In genomic region chr5:138884094-138884493, GRCh38 we compare ENCODE assay signal across 2 cellular contexts.
TF ChIP-seq lines count a peak whose summit lies in the region.

No MANE protein-coding gene starts in this region.

TF ChIP-seq in GM23338, 12 proteins besides CTCF, POLR2A, EP300 and RAD21:
- no peak for TF ChIP-seq ZNF331 (CRISPR knock-in tag; IDR thresholded peaks at IDR 0.05; ENCODE audit: low read depth)
- TF ChIP-seq NANOG (IDR thresholded peaks at IDR 0.05; ENCODE audit: borderline replicate concordance): 0 out of 2 replicates have a peak, but pooled peaks have one; percentile 6

TF ChIP-seq in H1, 55 proteins besides CTCF, POLR2A, EP300 and RAD21:
- TF ChIP-seq YY1 (IDR thresholded peaks at IDR 0.05; ENCODE audit: low read depth, low read length): peak; percentile 15; the same call in 1 of the 2 replicates
- TF ChIP-seq BACH1 (IDR thresholded peaks at IDR 0.05; ENCODE audit: low read length): no peak
